ENCODE assay signal across 9 cellular contexts in genomic region chr4:141352775-141353544, GRCh38.
DNase-seq lines count a peak whose midpoint lies in the region; ATAC-seq, FAIRE-seq and TF ChIP-seq lines count a peak whose summit lies in the region.
"Had no signal": no experiment of that assay in that cellular context is flagged by ENCODE, and none has a peak within 500 bp of the region (broad histone marks: within the 10 kb centered on the region; RNA-seq: fewer than 3 reads in every experiment).

No MANE protein-coding gene starts in this region.

- H3K36me3 ChIP-seq in MG63 (no peaks in the 10 kb centered on the region), bronchial epithelial cell (ENCODE audit: control insufficient read depth, insufficient read depth, low read length) (no peaks in the 10 kb centered on the region)

- H3K4me3 ChIP-seq in MG63, result no peak overlapping the region
- H3K4me3 ChIP-seq in bronchial epithelial cell (ENCODE audit: low read depth, low read length), result no peak overlapping the region

- H3K9me3 ChIP-seq in MG63, result no peaks in the 10 kb centered on the region

- ATAC-seq in HG02981 (IDR thresholded peaks at IDR 0.05; ENCODE audit: unreplicated experiment), result no peak

- TF ChIP-seq CTCF in bronchial epithelial cell (IDR thresholded peaks at IDR 0.05; ENCODE audit: insufficient read depth, low read length, severe bottlenecking), result no peak

- no peak for FAIRE-seq in bronchial epithelial cell (lab: Jason Lieb, UNC)

- DNase-seq in AG20443 (ENCODE audit: low spot score), result peak; percentile 41
- peak; percentile 36 for DNase-seq in MG63
- peak; percentile 54 for DNase-seq in bronchial epithelial cell (ENCODE audit: low read depth)
- peak; percentile 42 to 71 for DNase-seq in lung microvascular endothelial cell (ENCODE audit: low read depth in 2 of 2)
- DNase-seq in activated CD4-positive, alpha-beta T cell treated with anti-CD3 and anti-CD28 coated beads for 4 hours, result no peak
- DNase-seq in activated CD4-positive, alpha-beta T cell treated with anti-CD3 and anti-CD28 coated beads for 1 hour, result no peak
- DNase-seq in NCI-H1417 (lab: John Stamatoyannopoulos, UW), result no peak
- DNase-seq: hippocampal formation had no signal

- no peaks in the 10 kb centered on the region for H3K27me3 ChIP-seq in MG63
- no peaks in the 10 kb centered on the region for H3K27me3 ChIP-seq in bronchial epithelial cell (ENCODE audit: control insufficient read depth, insufficient read depth, low read length)

Comparison
In these comparisons a context has a peak if more than half of its experiments do, and no peak if none do; other contexts are left out.
1. DNase-seq: peak in AG20443 (single experiment), MG63 (single experiment), bronchial epithelial cell (single experiment) and lung microvascular endothelial cell (2 of 2); none in activated CD4-positive, alpha-beta T cell treated with anti-CD3 and anti-CD28 coated beads for 4 hours (0 of 2), activated CD4-positive, alpha-beta T cell treated with anti-CD3 and anti-CD28 coated beads for 1 hour (single experiment) and NCI-H1417 (0 of 3).